8 cellular contexts compared by ENCODE assay signal in the genomic region with DNA sequence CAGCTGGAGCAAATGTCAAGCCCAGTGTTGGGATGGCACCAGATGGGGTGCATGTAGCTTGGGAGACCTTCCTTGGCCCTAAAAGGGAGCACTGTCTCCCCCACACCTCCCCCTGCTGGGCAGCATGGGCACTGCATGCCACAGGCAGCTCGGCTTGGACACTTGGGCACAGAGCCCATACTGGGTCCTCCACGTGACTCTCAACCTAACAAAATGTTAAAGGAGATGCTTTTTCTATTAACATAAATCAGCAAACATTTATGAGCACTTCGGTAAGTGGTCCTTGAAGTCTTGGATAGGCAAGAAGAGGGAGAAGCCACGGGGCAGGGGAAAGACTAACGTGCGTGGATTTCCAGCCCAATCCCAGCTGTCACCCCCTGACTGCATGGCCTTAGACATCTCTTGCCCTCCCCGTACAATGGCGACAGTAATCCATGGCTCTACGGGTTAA. TPM values are rescaled to one million over a fixed set of nuclear protein-coding genes. Genes with fewer than 3 reads are reported as not detected.
DNase-seq lines count a peak whose midpoint lies in the region; FAIRE-seq and TF ChIP-seq lines count a peak whose summit lies in the region.

No MANE protein-coding gene starts in this region.

- POLR2A ChIA-PET in A673 (lab: Charles Lee; ENCODE audit: low non-redundant PET): no interaction called here

- CTCF ChIA-PET in A673 (lab: Charles Lee): interaction anchor here (0.6 to 2.1 kb wide), 5 partner anchors 11 to 115 kb away, joined by 3 to 6 read pairs (median 3); no protein-coding TSS in a partner anchor

- no peak overlapping the region for H3K4me3 ChIP-seq in A673 (ENCODE audit: low read depth, low read length, poor library complexity, severe bottlenecking)
- no peak overlapping the region for H3K4me3 ChIP-seq in astrocyte of the spinal cord (ENCODE audit: low read depth, low read length)

- in situ Hi-C loops in astrocyte of the spinal cord (cut with HindIII; ENCODE audit: low sequenced_read_pairs): no loop called here

- no peak overlapping the region for H3K27ac ChIP-seq in A673 (ENCODE audit: low read depth, low read length, poor library complexity, severe bottlenecking)

- H3K27me3 ChIP-seq in A673 (replicated peaks; ENCODE audit: insufficient read depth, low read depth, low read length, poor library complexity): no peaks in the 10 kb centered on the region

- TF ChIP-seq CTCF in A673 (conservative IDR thresholded peaks at IDR 0.05; ENCODE audit: low read depth, low read length) (peak; percentile 88), astrocyte of the spinal cord (IDR thresholded peaks at IDR 0.05; ENCODE audit: low read depth, low read length) (peak; percentile 100)

- no peaks in the 10 kb centered on the region for H3K4me1 ChIP-seq in A673 (ENCODE audit: insufficient read depth, low read length, poor library complexity, severe bottlenecking)

- DNase-seq in A673 (ENCODE audit: low spot score): peak; percentile 56
- peak; percentile 48 for DNase-seq in GM18507 (ENCODE audit: extremely low spot score, insufficient read length, low read depth)
- peak in 64 of 76 experiments; percentile 2 to 75 (median 48) for DNase-seq in HUDEP-2 (lab: John Stamatoyannopoulos, UW; ENCODE audit: unreplicated experiment in 76 of 76)
- peak; percentile 72 for DNase-seq in UCSD-AML1 (lab: John Stamatoyannopoulos, UW; ENCODE audit: unreplicated experiment)
- peak; percentile 49 for DNase-seq in astrocyte of the spinal cord (ENCODE audit: low read depth, low spot score)
- DNase-seq in iris pigment epithelial cell (ENCODE audit: low read depth): peak; percentile 41
- DNase-seq in stimulated activated CD4-positive, alpha-beta T cell treated with anti-CD3 and anti-CD28 coated beads, Interleukin-2, amount 100 ng/mL, for 24 hours: peak; percentile 82 to 84
- no peak for DNase-seq in GOT3 (lab: John Stamatoyannopoulos, UW)

- H3K9me3 ChIP-seq in A673 (ENCODE audit: low read depth, low read length, poor library complexity, severe bottlenecking): no peaks in the 10 kb centered on the region

- H3K36me3 ChIP-seq in A673 (ENCODE audit: insufficient read depth, low read length, poor library complexity, severe bottlenecking): no peaks in the 10 kb centered on the region

- peak; percentile 84 for FAIRE-seq in GM18507 (lab: Jason Lieb, UNC)

- no TSS peak for BruUV-seq in A673 (replicated peaks; lab: Mats Ljungman, UMichigan)

- intact Hi-C loops in A673 (cut with micrococcal nuclease; ENCODE audit: unreplicated experiment): loop anchor here (5.0 kb wide), 1 partner anchor 188 kb away; no protein-coding TSS in a partner anchor

RNA-seq across cellular contexts. Expression of a gene that starts 23.9 kb away (rescaled TPM):
- total RNA-seq in A673 (2021): 31.3 and 34.4 TPM in 2 replicates

RNA-seq across cellular contexts. Expression of a gene that starts 37.3 kb away (rescaled TPM):
- total RNA-seq in A673 (2021): 0.82 and 1.2 TPM in 2 replicates
